ENCODE assay signal across 1 cellular context in the genomic region with DNA sequence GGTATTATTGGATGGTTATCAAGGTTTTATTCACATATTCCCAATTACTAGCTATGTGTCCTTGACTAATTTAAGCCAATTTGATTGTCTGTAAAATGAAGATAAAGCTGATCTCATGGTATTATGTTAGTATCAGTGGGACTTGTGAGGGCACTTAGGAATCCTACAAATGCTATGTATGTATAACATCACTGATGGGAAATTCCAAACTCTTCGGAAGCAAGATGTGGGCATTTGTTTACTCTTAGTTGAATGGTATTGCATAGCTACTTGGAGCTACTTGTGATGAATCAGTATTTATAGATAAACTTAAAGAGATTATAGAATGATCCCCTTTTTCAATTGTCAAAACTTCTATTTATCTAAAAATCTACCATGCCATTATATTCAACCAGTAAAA.
TF ChIP-seq lines count a peak whose summit lies in the region.

No MANE protein-coding gene starts in this region.

TF ChIP-seq in H1, 55 proteins besides CTCF, POLR2A, EP300 and RAD21:
- TF ChIP-seq, protein P1, sequence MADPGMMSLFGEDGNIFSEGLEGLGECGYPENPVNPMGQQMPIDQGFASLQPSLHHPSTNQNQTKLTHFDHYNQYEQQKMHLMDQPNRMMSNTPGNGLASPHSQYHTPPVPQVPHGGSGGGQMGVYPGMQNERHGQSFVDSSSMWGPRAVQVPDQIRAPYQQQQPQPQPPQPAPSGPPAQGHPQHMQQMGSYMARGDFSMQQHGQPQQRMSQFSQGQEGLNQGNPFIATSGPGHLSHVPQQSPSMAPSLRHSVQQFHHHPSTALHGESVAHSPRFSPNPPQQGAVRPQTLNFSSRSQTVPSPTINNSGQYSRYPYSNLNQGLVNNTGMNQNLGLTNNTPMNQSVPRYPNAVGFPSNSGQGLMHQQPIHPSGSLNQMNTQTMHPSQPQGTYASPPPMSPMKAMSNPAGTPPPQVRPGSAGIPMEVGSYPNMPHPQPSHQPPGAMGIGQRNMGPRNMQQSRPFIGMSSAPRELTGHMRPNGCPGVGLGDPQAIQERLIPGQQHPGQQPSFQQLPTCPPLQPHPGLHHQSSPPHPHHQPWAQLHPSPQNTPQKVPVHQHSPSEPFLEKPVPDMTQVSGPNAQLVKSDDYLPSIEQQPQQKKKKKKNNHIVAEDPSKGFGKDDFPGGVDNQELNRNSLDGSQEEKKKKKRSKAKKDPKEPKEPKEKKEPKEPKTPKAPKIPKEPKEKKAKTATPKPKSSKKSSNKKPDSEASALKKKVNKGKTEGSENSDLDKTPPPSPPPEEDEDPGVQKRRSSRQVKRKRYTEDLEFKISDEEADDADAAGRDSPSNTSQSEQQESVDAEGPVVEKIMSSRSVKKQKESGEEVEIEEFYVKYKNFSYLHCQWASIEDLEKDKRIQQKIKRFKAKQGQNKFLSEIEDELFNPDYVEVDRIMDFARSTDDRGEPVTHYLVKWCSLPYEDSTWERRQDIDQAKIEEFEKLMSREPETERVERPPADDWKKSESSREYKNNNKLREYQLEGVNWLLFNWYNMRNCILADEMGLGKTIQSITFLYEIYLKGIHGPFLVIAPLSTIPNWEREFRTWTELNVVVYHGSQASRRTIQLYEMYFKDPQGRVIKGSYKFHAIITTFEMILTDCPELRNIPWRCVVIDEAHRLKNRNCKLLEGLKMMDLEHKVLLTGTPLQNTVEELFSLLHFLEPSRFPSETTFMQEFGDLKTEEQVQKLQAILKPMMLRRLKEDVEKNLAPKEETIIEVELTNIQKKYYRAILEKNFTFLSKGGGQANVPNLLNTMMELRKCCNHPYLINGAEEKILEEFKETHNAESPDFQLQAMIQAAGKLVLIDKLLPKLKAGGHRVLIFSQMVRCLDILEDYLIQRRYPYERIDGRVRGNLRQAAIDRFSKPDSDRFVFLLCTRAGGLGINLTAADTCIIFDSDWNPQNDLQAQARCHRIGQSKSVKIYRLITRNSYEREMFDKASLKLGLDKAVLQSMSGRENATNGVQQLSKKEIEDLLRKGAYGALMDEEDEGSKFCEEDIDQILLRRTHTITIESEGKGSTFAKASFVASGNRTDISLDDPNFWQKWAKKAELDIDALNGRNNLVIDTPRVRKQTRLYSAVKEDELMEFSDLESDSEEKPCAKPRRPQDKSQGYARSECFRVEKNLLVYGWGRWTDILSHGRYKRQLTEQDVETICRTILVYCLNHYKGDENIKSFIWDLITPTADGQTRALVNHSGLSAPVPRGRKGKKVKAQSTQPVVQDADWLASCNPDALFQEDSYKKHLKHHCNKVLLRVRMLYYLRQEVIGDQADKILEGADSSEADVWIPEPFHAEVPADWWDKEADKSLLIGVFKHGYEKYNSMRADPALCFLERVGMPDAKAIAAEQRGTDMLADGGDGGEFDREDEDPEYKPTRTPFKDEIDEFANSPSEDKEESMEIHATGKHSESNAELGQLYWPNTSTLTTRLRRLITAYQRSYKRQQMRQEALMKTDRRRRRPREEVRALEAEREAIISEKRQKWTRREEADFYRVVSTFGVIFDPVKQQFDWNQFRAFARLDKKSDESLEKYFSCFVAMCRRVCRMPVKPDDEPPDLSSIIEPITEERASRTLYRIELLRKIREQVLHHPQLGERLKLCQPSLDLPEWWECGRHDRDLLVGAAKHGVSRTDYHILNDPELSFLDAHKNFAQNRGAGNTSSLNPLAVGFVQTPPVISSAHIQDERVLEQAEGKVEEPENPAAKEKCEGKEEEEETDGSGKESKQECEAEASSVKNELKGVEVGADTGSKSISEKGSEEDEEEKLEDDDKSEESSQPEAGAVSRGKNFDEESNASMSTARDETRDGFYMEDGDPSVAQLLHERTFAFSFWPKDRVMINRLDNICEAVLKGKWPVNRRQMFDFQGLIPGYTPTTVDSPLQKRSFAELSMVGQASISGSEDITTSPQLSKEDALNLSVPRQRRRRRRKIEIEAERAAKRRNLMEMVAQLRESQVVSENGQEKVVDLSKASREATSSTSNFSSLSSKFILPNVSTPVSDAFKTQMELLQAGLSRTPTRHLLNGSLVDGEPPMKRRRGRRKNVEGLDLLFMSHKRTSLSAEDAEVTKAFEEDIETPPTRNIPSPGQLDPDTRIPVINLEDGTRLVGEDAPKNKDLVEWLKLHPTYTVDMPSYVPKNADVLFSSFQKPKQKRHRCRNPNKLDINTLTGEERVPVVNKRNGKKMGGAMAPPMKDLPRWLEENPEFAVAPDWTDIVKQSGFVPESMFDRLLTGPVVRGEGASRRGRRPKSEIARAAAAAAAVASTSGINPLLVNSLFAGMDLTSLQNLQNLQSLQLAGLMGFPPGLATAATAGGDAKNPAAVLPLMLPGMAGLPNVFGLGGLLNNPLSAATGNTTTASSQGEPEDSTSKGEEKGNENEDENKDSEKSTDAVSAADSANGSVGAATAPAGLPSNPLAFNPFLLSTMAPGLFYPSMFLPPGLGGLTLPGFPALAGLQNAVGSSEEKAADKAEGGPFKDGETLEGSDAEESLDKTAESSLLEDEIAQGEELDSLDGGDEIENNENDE (IDR thresholded peaks at IDR 0.05; ENCODE audit: insufficient replicate concordance, low read length) = no peak
- peak; percentile 70 for TF ChIP-seq TEAD4 (IDR thresholded peaks at IDR 0.05; ENCODE audit: low read depth, low read length)
- no peak for TF ChIP-seq GTF2F1 (IDR thresholded peaks at IDR 0.05; ENCODE audit: borderline replicate concordance, low read depth, low read length)
TF ChIP-seq in H1: peak in this region for 1.
